ENCODE assay signal across 34 cellular contexts in genomic region chr2:65626831-65627230, GRCh38.
"Had no signal": no experiment of that assay in that cellular context is flagged by ENCODE, and none has a peak within 500 bp of the region (broad histone marks: within the 10 kb centered on the region; RNA-seq: fewer than 3 reads in every experiment).

No MANE protein-coding gene starts in this region.

- H3K27ac ChIP-seq: body of pancreas, breast epithelium, KMS-11, Peyer's patch, WERI-Rb-1 had no signal

- DNase-seq: activated CD4-positive, alpha-beta memory T cell treated with anti-CD3 and anti-CD28 coated beads, Interleukin-2, amount 10 ng/mL, durations not matched to agents 7 days and 5 days; activated CD4-positive, alpha-beta T cell treated with anti-CD3 and anti-CD28 coated beads for 1 hour; activated CD4-positive, alpha-beta T cell treated with anti-CD3 and anti-CD28 coated beads for 48 hours; activated CD4-positive, CD25-positive, alpha-beta regulatory T cell; activated CD8-positive, alpha-beta memory T cell treated with anti-CD3 and anti-CD28 coated beads for 24 hours; activated CD8-positive, alpha-beta memory T cell treated with anti-CD3 and anti-CD28 coated beads, Interleukin-2, amount 10 ng/mL, durations not matched to agents 7 days and 5 days; activated CD8-positive, alpha-beta memory T cell treated with anti-CD3 and anti-CD28 coated beads, Interleukin-2, amount 50 U/mL, for 48 hours; activated effector memory CD4-positive, alpha-beta T cell treated with Interleukin-2 at 50 U/mL for 16 hours; activated naive CD4-positive, alpha-beta T cell treated with anti-CD3 and anti-CD28 coated beads, Interleukin-2, amount 10 ng/mL, durations not matched to agents 7 days and 5 days; activated T-cell treated with anti-CD3 and anti-CD28 coated beads, Interleukin-2, amount 50 U/mL, for 48 hours; body of pancreas; MM.1S; MV-4-11; NCI-H1092; NCI-H1436 treated with DMSO at 0.1 percent for 48 hours; NCI-H1694 treated with DMSO at 0.1 percent for 48 hours; NCI-H2029 treated with DMSO at 0.1 percent for 48 hours; NCI-H2107; NCI-H2171; NCI-H510A; NCI-H526; NCI-H748 treated with DMSO at 0.1 percent for 48 hours; NK-92 treated with Interleukin-12 subunit alpha and Interleukin-12 subunit beta, amount 100 ng/mL, for 24 hours; PC-3; Peyer's patch; RPMI8226; SIG-M5; SW 1271; T-helper 1 cell; T-helper 2 cell; T-helper 9 cell; WERI-Rb-1 had no signal

- H3K4me2 ChIP-seq: KMS-11 had no signal

- ATAC-seq: activated CD8-positive, alpha-beta memory T cell treated with anti-CD3 and anti-CD28 coated beads, Interleukin-2, amount 10 ng/mL, durations not matched to agents 7 days and 5 days; body of pancreas; PC-3 had no signal

- H3K4me3 ChIP-seq: body of pancreas, breast epithelium, Peyer's patch had no signal

- H3K4me1 ChIP-seq: body of pancreas, breast epithelium, Peyer's patch had no signal

- H3K9ac ChIP-seq: KMS-11 had no signal

- H3K27me3 ChIP-seq: body of pancreas, breast epithelium, Peyer's patch had no signal

- H3K9me3 ChIP-seq: body of pancreas, breast epithelium, Peyer's patch had no signal

- H3K36me3 ChIP-seq: breast epithelium, Peyer's patch, WERI-Rb-1 had no signal
